8 cellular contexts compared by ENCODE assay signal in the genomic region with DNA sequence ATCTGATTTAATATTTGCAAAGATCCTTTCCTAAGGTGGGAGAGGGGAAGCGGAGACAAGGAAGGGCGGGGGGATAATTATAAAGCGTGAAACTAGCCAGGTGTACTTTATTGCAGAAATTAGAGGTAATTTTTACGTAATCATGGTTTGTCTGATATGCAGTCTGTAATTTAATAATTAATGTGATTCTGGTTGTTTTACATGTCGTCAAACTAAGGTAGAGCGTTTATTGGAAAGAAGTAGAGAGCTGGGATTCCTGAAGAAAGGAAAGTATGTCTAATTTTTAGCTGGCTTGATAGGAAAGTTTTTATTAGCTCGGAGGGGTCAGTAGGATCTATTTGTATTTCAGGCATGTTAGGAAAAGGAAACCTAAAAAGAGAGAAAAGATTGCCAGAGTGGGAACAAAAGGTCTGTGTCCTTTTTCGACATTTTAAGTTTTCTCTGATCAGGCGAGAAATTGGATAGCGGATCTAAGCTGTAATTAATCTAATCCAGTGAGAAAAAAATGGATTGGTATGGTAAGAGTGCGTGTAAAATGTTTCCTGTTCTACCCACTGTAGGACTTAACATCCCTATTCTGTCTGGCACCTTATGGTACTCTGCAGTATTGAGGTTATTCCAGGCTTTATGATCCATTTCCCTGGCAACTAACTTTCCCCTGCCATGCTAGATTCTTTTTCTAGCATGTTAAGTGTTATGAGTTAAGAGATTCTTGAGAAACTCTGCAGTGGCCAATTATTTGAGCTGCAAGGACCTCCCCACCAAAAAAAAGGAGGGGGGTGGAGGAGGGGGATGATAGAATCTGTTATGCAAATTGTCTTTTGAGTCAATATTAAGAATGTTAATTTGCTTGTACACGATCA. TPM values are rescaled to one million over a fixed set of nuclear protein-coding genes. Genes with fewer than 3 reads are reported as not detected.
DNase-seq lines count a peak whose midpoint lies in the region; ATAC-seq and TF ChIP-seq lines count a peak whose summit lies in the region.

No MANE protein-coding gene starts in this region.

- POLR2A ChIA-PET in Caco-2 (lab: Charles Lee) (no interaction called here), T-cell (lab: Charles Lee) (no interaction called here)

- ATAC-seq in T-cell (replicated peaks in 1 of 4): no peak
- ATAC-seq in GM18858 (IDR thresholded peaks at IDR 0.05; ENCODE audit: unreplicated experiment): no peak
- ATAC-seq in HG03457 (IDR thresholded peaks at IDR 0.05; ENCODE audit: unreplicated experiment): no peak

- no peaks in the 10 kb centered on the region for H3K4me1 ChIP-seq in Caco-2

- H3K27me3 ChIP-seq in Caco-2 (replicated peaks; ENCODE audit: control insufficient read depth, insufficient read depth, low read length): peaks cover 8% of the 10 kb centered on the region

- H3K27ac Mint-ChIP-seq in Caco-2 (ENCODE audit: unreplicated experiment) (no peak overlapping the region), T-cell (no peak overlapping the region), osteocyte (ENCODE audit: unreplicated experiment) (peak overlapping the region; percentile 79)

- CTCF ChIA-PET in Caco-2 (lab: Charles Lee): no interaction called here
- CTCF ChIA-PET in T-cell (lab: Charles Lee): no interaction called here

- H3K9me3 Mint-ChIP-seq in Caco-2 (ENCODE audit: unreplicated experiment) (no peaks in the 10 kb centered on the region), T-cell (no peaks in the 10 kb centered on the region), osteocyte (ENCODE audit: unreplicated experiment) (no peaks in the 10 kb centered on the region)

- peaks cover 42% of the 10 kb centered on the region for H3K27me3 Mint-ChIP-seq in Caco-2 (ENCODE audit: insufficient read depth, unreplicated experiment)
- H3K27me3 Mint-ChIP-seq in T-cell: peaks cover 66 to 77% of the 10 kb centered on the region in 2 donors
- peaks cover 6% of the 10 kb centered on the region for H3K27me3 Mint-ChIP-seq in osteocyte (ENCODE audit: unreplicated experiment)

- TF ChIP-seq CTCF in Caco-2 (IDR thresholded peaks at IDR 0.05; ENCODE audit: insufficient read depth in 1 of 2, low read depth in 1 of 2, low read length in 1 of 2, severe bottlenecking in 1 of 2, unreplicated experiment in 1 of 2): no peak
- no peak for TF ChIP-seq CTCF in fibroblast of mammary gland (conservative IDR thresholded peaks at IDR 0.05; ENCODE audit: control insufficient read depth, insufficient read depth, low read depth, low read length)
- no peak for TF ChIP-seq CTCF in osteocyte (IDR thresholded peaks at IDR 0.05)

- no TSS peak for BruUV-seq in Caco-2 (replicated peaks; lab: Mats Ljungman, UMichigan)

- DNase-seq in Caco-2 (no peak), T-cell (no peak), fibroblast of mammary gland (ENCODE audit: low read depth) (no peak), osteocyte (ENCODE audit: extremely low spot score, unreplicated experiment) (no peak), kidney glomerular epithelial cell (lab: John Stamatoyannopoulos, UW) (no peak), retina (no peak)

- H3K4me3 Mint-ChIP-seq in Caco-2 (ENCODE audit: unreplicated experiment) (peak overlapping the region; percentile 23), T-cell (peak overlapping the region; percentile 73 to 81 (median 76)), osteocyte (ENCODE audit: unreplicated experiment) (peak overlapping the region; percentile 72)

- no peak overlapping the region for H3K4me3 ChIP-seq in Caco-2 (ENCODE audit: low read depth, low read length)
- H3K4me3 ChIP-seq in fibroblast of mammary gland (ENCODE audit: control insufficient read depth, low read depth, low read length): peak overlapping the region; percentile 1

- no peaks in the 10 kb centered on the region for H3K9me3 ChIP-seq in Caco-2

- H3K36me3 ChIP-seq in Caco-2 (ENCODE audit: control insufficient read depth, insufficient read depth, low read length): no peaks in the 10 kb centered on the region

- no peaks in the 10 kb centered on the region for H3K4me1 Mint-ChIP-seq in Caco-2 (ENCODE audit: low read depth, unreplicated experiment)
- peaks cover 6 to 12% (median 12%) of the 10 kb centered on the region in 3 donors for H3K4me1 Mint-ChIP-seq in T-cell
- peaks cover 13% of the 10 kb centered on the region for H3K4me1 Mint-ChIP-seq in osteocyte (ENCODE audit: unreplicated experiment)

- intact Hi-C loops in Caco-2 (cut with micrococcal nuclease; ENCODE audit: unreplicated experiment): loop anchor here (2.0 kb wide), 1 partner anchor 454 kb away; no protein-coding TSS in a partner anchor

- H3K36me3 Mint-ChIP-seq in Caco-2 (ENCODE audit: insufficient read depth, unreplicated experiment) (no peaks in the 10 kb centered on the region), T-cell (no peaks in the 10 kb centered on the region), osteocyte (ENCODE audit: unreplicated experiment) (no peaks in the 10 kb centered on the region)

RNA-seq across cellular contexts. Expression of gene CELF2, which starts 1.4 kb away (rescaled TPM):
- total RNA-seq in Caco-2 (2022) (0.26 and 0.27 TPM in 2 replicates), T-cell (100 to 1,000 TPM; 149 to 225 (median 166) TPM), osteocyte (33.8 and 35.8 TPM in 2 replicates)

Comparison
In these comparisons a context has a peak if more than half of its experiments do, and no peak if none do; other contexts are left out.
1. H3K4me3 Mint-ChIP-seq: peak in every context shown above with its lines; median percentile 76 in T-cell; 72 in osteocyte; 23 in Caco-2.
2. RNA of gene CELF2, which starts 1.4 kb away (total RNA-seq): 149 to 225 TPM in T-cell and 33.8 to 35.8 TPM in osteocyte; 0.26 to 0.27 TPM in Caco-2; every median in the first group is over 10 times any median in the second.